Comparison of ENCODE assay signal across 17 cellular contexts in genomic region chr10:81127931-81128330, GRCh38.
DNase-seq lines count a peak whose midpoint lies in the region; FAIRE-seq and TF ChIP-seq lines count a peak whose summit lies in the region.
"Had no signal": no experiment of that assay in that cellular context is flagged by ENCODE, and none has a peak within 500 bp of the region (broad histone marks: within the 10 kb centered on the region; RNA-seq: fewer than 3 reads in every experiment).

No MANE protein-coding gene starts in this region.

- WGBS in smooth muscle cell (ENCODE audit: low lambda C conversion rate): 39% methylated on average over 3 of the region's 3 CpGs

- H3K27ac ChIP-seq in smooth muscle cell (ENCODE audit: low read depth) (no peak overlapping the region), A673 (ENCODE audit: low read depth, low read length, poor library complexity, severe bottlenecking) (no peak overlapping the region)
- H3K27ac ChIP-seq: BLaER1 treated with 17β-estradiol and CSF1 and Interleukin-3, amounts not matched to agents 10 nM and 100 nM had no signal

- no peaks in the 10 kb centered on the region for H3K4me1 ChIP-seq in smooth muscle cell (ENCODE audit: low read depth)
- no peaks in the 10 kb centered on the region for H3K4me1 ChIP-seq in A673 (ENCODE audit: insufficient read depth, low read length, poor library complexity, severe bottlenecking)
- H3K4me1 ChIP-seq: BLaER1 treated with 17β-estradiol and CSF1 and Interleukin-3, amounts not matched to agents 10 nM and 100 nM had no signal

- H3K4me3 ChIP-seq in kidney epithelial cell (ENCODE audit: low read depth, low read length) (no peak overlapping the region), smooth muscle cell (no peak overlapping the region), A673 (ENCODE audit: low read depth, low read length, poor library complexity, severe bottlenecking) (no peak overlapping the region)
- H3K4me3 ChIP-seq: BLaER1 treated with 17β-estradiol and CSF1 and Interleukin-3, amounts not matched to agents 10 nM and 100 nM; GM23338 had no signal

- peak; percentile 78 for DNase-seq in ACHN
- peak; percentile 50 for DNase-seq in RCC 7860 (ENCODE audit: low spot score)
- peak; percentile 55 for DNase-seq in kidney epithelial cell (ENCODE audit: low read depth)
- no peak for DNase-seq in smooth muscle cell (lab: John Stamatoyannopoulos, UW; ENCODE audit: unreplicated experiment)
- no peak for DNase-seq in A673 (ENCODE audit: low spot score)
- no peak for DNase-seq in GDM1 (lab: John Stamatoyannopoulos, UW)
- DNase-seq in activated effector memory CD4-positive, alpha-beta T cell treated with anti-CD3 and anti-CD28 coated beads, Interleukin-2, amount 50 U/mL, for 16 hours: no peak
- DNase-seq: AML-193; CD4-positive, CD25-positive, alpha-beta regulatory T cell; DND-41; GF-D8; H9; IMR-90; KBM-7 had no signal

- H3K79me2 ChIP-seq in smooth muscle cell (ENCODE audit: low read depth): no peaks in the 10 kb centered on the region

- H3K9me3 ChIP-seq in smooth muscle cell (replicated peaks; ENCODE audit: low read depth) (no peaks in the 10 kb centered on the region), A673 (ENCODE audit: low read depth, low read length, poor library complexity, severe bottlenecking) (no peaks in the 10 kb centered on the region)
- H3K9me3 ChIP-seq: BLaER1 treated with 17β-estradiol and CSF1 and Interleukin-3, amounts not matched to agents 10 nM and 100 nM had no signal

- H4K20me1 ChIP-seq in smooth muscle cell (ENCODE audit: low read depth): no peaks in the 10 kb centered on the region
- H4K20me1 ChIP-seq: BLaER1 treated with 17β-estradiol and CSF1 and Interleukin-3, amounts not matched to agents 10 nM and 100 nM had no signal

- no peaks in the 10 kb centered on the region for H3F3A ChIP-seq in smooth muscle cell (ENCODE audit: low read depth)

- intact Hi-C loops in A673 (cut with micrococcal nuclease; ENCODE audit: unreplicated experiment): no loop called here

- H3K4me2 ChIP-seq in smooth muscle cell: peak overlapping the region; percentile 36
- H3K4me2 ChIP-seq: BLaER1 treated with 17β-estradiol and CSF1 and Interleukin-3, amounts not matched to agents 10 nM and 100 nM; GM23338 had no signal

- no peak overlapping the region for H3K9ac ChIP-seq in smooth muscle cell (ENCODE audit: low read depth)
- H3K9ac ChIP-seq: BLaER1 treated with 17β-estradiol and CSF1 and Interleukin-3, amounts not matched to agents 10 nM and 100 nM had no signal

- FAIRE-seq in RCC 7860 (lab: Jason Lieb, UNC): peak; percentile 93
- FAIRE-seq: A204.1 had no signal

- H3K27me3 ChIP-seq in kidney epithelial cell (ENCODE audit: control insufficient read depth, insufficient read depth, low read length) (no peaks in the 10 kb centered on the region), smooth muscle cell (ENCODE audit: low read depth) (no peaks in the 10 kb centered on the region), A673 (replicated peaks; ENCODE audit: insufficient read depth, low read depth, low read length, poor library complexity) (no peaks in the 10 kb centered on the region)
- H3K27me3 ChIP-seq: BLaER1 treated with 17β-estradiol and CSF1 and Interleukin-3, amounts not matched to agents 10 nM and 100 nM had no signal

- H3K36me3 ChIP-seq in kidney epithelial cell (ENCODE audit: control insufficient read depth, insufficient read depth, low read length) (no peaks in the 10 kb centered on the region), smooth muscle cell (ENCODE audit: low read depth) (no peaks in the 10 kb centered on the region), A673 (ENCODE audit: insufficient read depth, low read length, poor library complexity, severe bottlenecking) (no peaks in the 10 kb centered on the region)
- H3K36me3 ChIP-seq: BLaER1 treated with 17β-estradiol and CSF1 and Interleukin-3, amounts not matched to agents 10 nM and 100 nM had no signal

- POLR2A ChIA-PET in A673 (lab: Charles Lee; ENCODE audit: low non-redundant PET): no interaction called here

- TF ChIP-seq CTCF in kidney epithelial cell (IDR thresholded peaks at IDR 0.05; ENCODE audit: insufficient read depth, low read length, poor library complexity, severe bottlenecking): no peak
- TF ChIP-seq CTCF in smooth muscle cell (IDR thresholded peaks at IDR 0.05; ENCODE audit: borderline replicate concordance, insufficient read depth, poor library complexity, severe bottlenecking): no peak
- no peak for TF ChIP-seq CTCF in A673 (conservative IDR thresholded peaks at IDR 0.05; ENCODE audit: low read depth, low read length)

- no TSS peak for BruUV-seq in A673 (replicated peaks; lab: Mats Ljungman, UMichigan)

- in situ Hi-C loops in ACHN (cut with HindIII; ENCODE audit: low pct_ligation_motif_present, low pct_unique_long_range_greater_than_20kb, low sequenced_read_pairs): no loop called here

- no peak overlapping the region for H2AFZ ChIP-seq in smooth muscle cell (ENCODE audit: low read depth)
- H2AFZ ChIP-seq: GM23338 had no signal

- CTCF ChIA-PET in A673 (lab: Charles Lee): no interaction called here

Comparison
In these comparisons a context has a peak if more than half of its experiments do, and no peak if none do; other contexts are left out.
1. DNase-seq: peak in ACHN (single experiment), RCC 7860 (single experiment) and kidney epithelial cell (single experiment); none in smooth muscle cell (single experiment), A673 (single experiment), GDM1 (single experiment) and activated effector memory CD4-positive, alpha-beta T cell treated with anti-CD3 and anti-CD28 coated beads, Interleukin-2, amount 50 U/mL, for 16 hours (single experiment).